14 cellular contexts compared by ENCODE assay signal in genomic region chr10:133235265-133235664, GRCh38. TPM values are rescaled to one million over a fixed set of nuclear protein-coding genes. Genes with fewer than 3 reads are reported as not detected.
DNase-seq lines count a peak whose midpoint lies in the region; ATAC-seq and TF ChIP-seq lines count a peak whose summit lies in the region.
"Had no signal": no experiment of that assay in that cellular context is flagged by ENCODE, and none has a peak within 500 bp of the region (broad histone marks: within the 10 kb centered on the region; RNA-seq: fewer than 3 reads in every experiment).

No MANE protein-coding gene starts in this region.

- ATAC-seq in activated CD4-positive, alpha-beta T cell treated with anti-CD3 and anti-CD28 coated beads for 36 hours: no peak
- ATAC-seq in WTC11 (no peak), HG02610 (IDR thresholded peaks at IDR 0.05; ENCODE audit: unreplicated experiment) (no peak), GM18909 (IDR thresholded peaks at IDR 0.05; ENCODE audit: poor library complexity, unreplicated experiment) (no peak)

- H4K20me1 ChIP-seq in hepatocyte (ENCODE audit: insufficient read depth, poor library complexity, severe bottlenecking): no peaks in the 10 kb centered on the region

- CTCF ChIA-PET in activated CD4-positive, alpha-beta T cell treated with anti-CD3 and anti-CD28 coated beads for 36 hours (lab: Charles Lee): no interaction called here
- CTCF ChIA-PET in activated CD4-positive, alpha-beta T cell treated with anti-CD3 and anti-CD28 coated beads, Interleukin-2, amount 10 ng/mL, durations not matched to agents 7 days and 5 days (lab: Charles Lee): interaction anchor here (0.5 kb wide), 1 partner anchor 20 kb away, joined by 3 read pairs; no protein-coding TSS in a partner anchor
- CTCF ChIA-PET in WTC11 (lab: Charles Lee): no interaction called here

- POLR2A ChIA-PET in activated CD4-positive, alpha-beta T cell treated with anti-CD3 and anti-CD28 coated beads for 36 hours (lab: Charles Lee): no interaction called here
- POLR2A ChIA-PET in activated CD4-positive, alpha-beta T cell treated with anti-CD3 and anti-CD28 coated beads, Interleukin-2, amount 10 ng/mL, durations not matched to agents 7 days and 5 days (lab: Charles Lee): no interaction called here
- POLR2A ChIA-PET in WTC11 (lab: Charles Lee): no interaction called here

- no peaks in the 10 kb centered on the region for H3K9me2 ChIP-seq in hepatocyte (replicated peaks; ENCODE audit: insufficient read depth)

- no peaks in the 10 kb centered on the region for H3K9me3 Mint-ChIP-seq in activated CD4-positive, alpha-beta T cell treated with anti-CD3 and anti-CD28 coated beads for 36 hours (ENCODE audit: low read depth)
- no peaks in the 10 kb centered on the region for H3K9me3 Mint-ChIP-seq in activated CD4-positive, alpha-beta T cell treated with anti-CD3 and anti-CD28 coated beads, Interleukin-2, amount 10 ng/mL, durations not matched to agents 7 days and 5 days
- no peaks in the 10 kb centered on the region for H3K9me3 Mint-ChIP-seq in WTC11

- H3K4me1 Mint-ChIP-seq in activated CD4-positive, alpha-beta T cell treated with anti-CD3 and anti-CD28 coated beads for 36 hours: peaks cover 8% of the 10 kb centered on the region
- H3K4me1 Mint-ChIP-seq in activated CD4-positive, alpha-beta T cell treated with anti-CD3 and anti-CD28 coated beads, Interleukin-2, amount 10 ng/mL, durations not matched to agents 7 days and 5 days: peaks cover 6% of the 10 kb centered on the region
- H3K4me1 Mint-ChIP-seq in WTC11: peaks cover 40% of the 10 kb centered on the region

- no peak overlapping the region for H2AFZ ChIP-seq in hepatocyte

- peak overlapping the region; percentile 82 for H3K4me2 ChIP-seq in hepatocyte

- H3K27me3 ChIP-seq in hepatocyte: peaks cover 84% of the 10 kb centered on the region

- no peaks in the 10 kb centered on the region for H3K36me3 ChIP-seq in hepatocyte (replicated peaks; ENCODE audit: insufficient read depth, low read depth)

- peaks cover 19% of the 10 kb centered on the region for H3K4me1 ChIP-seq in hepatocyte (ENCODE audit: insufficient read depth)

- H3K36me3 Mint-ChIP-seq in activated CD4-positive, alpha-beta T cell treated with anti-CD3 and anti-CD28 coated beads for 36 hours (ENCODE audit: low read depth): no peaks in the 10 kb centered on the region
- no peaks in the 10 kb centered on the region for H3K36me3 Mint-ChIP-seq in activated CD4-positive, alpha-beta T cell treated with anti-CD3 and anti-CD28 coated beads, Interleukin-2, amount 10 ng/mL, durations not matched to agents 7 days and 5 days (ENCODE audit: low read depth)
- H3K36me3 Mint-ChIP-seq in WTC11: peaks cover 4% of the 10 kb centered on the region

- TF ChIP-seq CTCF in WTC11 (IDR thresholded peaks at IDR 0.05): no peak
- no peak for TF ChIP-seq CTCF in hepatocyte (IDR thresholded peaks at IDR 0.05; ENCODE audit: poor library complexity)

- no peaks in the 10 kb centered on the region for H3K9me3 ChIP-seq in hepatocyte (ENCODE audit: low read depth)

- 13% methylated on average over 11 of the region's 39 CpGs for WGBS in hepatocyte (ENCODE audit: low lambda C conversion rate, missing lambda C conversion rate)

- peak; percentile 31 for DNase-seq in activated CD4-positive, alpha-beta T cell treated with anti-CD3 and anti-CD28 coated beads for 36 hours
- no peak for DNase-seq in activated CD4-positive, alpha-beta T cell treated with anti-CD3 and anti-CD28 coated beads, Interleukin-2, amount 10 ng/mL, durations not matched to agents 7 days and 5 days
- DNase-seq in WTC11 (ENCODE audit: low spot score) (no peak), hepatocyte (ENCODE audit: low spot score) (no peak), NCI-H2029 (lab: John Stamatoyannopoulos, UW) (no peak)
- DNase-seq: activated CD4-positive, CD25-positive, alpha-beta regulatory T cell; activated gamma-delta T cell treated with Interleukin-2 at 50 U/mL for 16 hours; DND-41; NCI-H1048; NCI-H526 treated with DMSO at 0.1 percent for 48 hours had no signal

- H3K27ac Mint-ChIP-seq in activated CD4-positive, alpha-beta T cell treated with anti-CD3 and anti-CD28 coated beads for 36 hours: no peak overlapping the region
- no peak overlapping the region for H3K27ac Mint-ChIP-seq in activated CD4-positive, alpha-beta T cell treated with anti-CD3 and anti-CD28 coated beads, Interleukin-2, amount 10 ng/mL, durations not matched to agents 7 days and 5 days
- H3K27ac Mint-ChIP-seq in WTC11: no peak overlapping the region

- no peak overlapping the region for H3K4me3 Mint-ChIP-seq in activated CD4-positive, alpha-beta T cell treated with anti-CD3 and anti-CD28 coated beads for 36 hours
- no peak overlapping the region for H3K4me3 Mint-ChIP-seq in activated CD4-positive, alpha-beta T cell treated with anti-CD3 and anti-CD28 coated beads, Interleukin-2, amount 10 ng/mL, durations not matched to agents 7 days and 5 days
- peak overlapping the region; percentile 60 for H3K4me3 Mint-ChIP-seq in WTC11

- intact Hi-C loops in activated CD4-positive, alpha-beta T cell treated with anti-CD3 and anti-CD28 coated beads for 36 hours (cut with DNase I, micrococcal nuclease): loop anchor here in 1 of 2 experiments (10.0 kb wide), 1 partner anchor 450 kb away; the partner anchor contains the start of gene NKX6-2

- H3K79me2 ChIP-seq in hepatocyte: no peaks in the 10 kb centered on the region

- H3K27ac ChIP-seq in hepatocyte: no peak overlapping the region
- peak overlapping the region in 13 of 21 experiments; percentile 23 to 74 (median 44) for H3K27ac ChIP-seq in skin epidermis

- peaks cover 38% of the 10 kb centered on the region for H3K27me3 Mint-ChIP-seq in activated CD4-positive, alpha-beta T cell treated with anti-CD3 and anti-CD28 coated beads for 36 hours
- peaks cover 56% of the 10 kb centered on the region for H3K27me3 Mint-ChIP-seq in activated CD4-positive, alpha-beta T cell treated with anti-CD3 and anti-CD28 coated beads, Interleukin-2, amount 10 ng/mL, durations not matched to agents 7 days and 5 days
- H3K27me3 Mint-ChIP-seq in WTC11 (ENCODE audit: low read depth): peaks cover 68% of the 10 kb centered on the region

- H3K4me3 ChIP-seq in hepatocyte (no peak overlapping the region), skin epidermis (peak overlapping the region in 6 of 7 experiments; percentile 5 to 27 (median 15))

TF ChIP-seq in WTC11, 78 proteins besides CTCF, POLR2A, EP300 and RAD21:
- TF ChIP-seq FOXP4 (CRISPR knock-in tag; IDR thresholded peaks at IDR 0.05) (no peak), SMAD3 (CRISPR knock-in tag; IDR thresholded peaks at IDR 0.05; ENCODE audit: borderline replicate concordance) (0 out of 2 replicates have a peak, but pooled peaks have one; percentile 22), MAX (CRISPR knock-in tag; IDR thresholded peaks at IDR 0.05) (peak; percentile 25; the same call in 1 of the 2 replicates)

RNA-seq across cellular contexts. Expression of gene VENTX, which starts 2.4 kb away (rescaled TPM):
- not detected for total RNA-seq in activated CD4-positive, alpha-beta T cell treated with anti-CD3 and anti-CD28 coated beads for 36 hours
- not detected for total RNA-seq in activated CD4-positive, alpha-beta T cell treated with anti-CD3 and anti-CD28 coated beads, Interleukin-2, amount 10 ng/mL, durations not matched to agents 7 days and 5 days
- total RNA-seq in WTC11 (2021): 21.5 to 28.0 TPM (median 22.5 TPM) in 3 replicates
- total RNA-seq in hepatocyte: not detected in 2 replicates
- not detected in 2 replicates for polyA plus RNA-seq in hepatocyte
- total RNA-seq: osteoblast had no signal

RNA-seq across cellular contexts. Expression of gene UTF1, which starts 5.2 kb away (rescaled TPM):
- not detected for total RNA-seq in activated CD4-positive, alpha-beta T cell treated with anti-CD3 and anti-CD28 coated beads for 36 hours
- total RNA-seq in activated CD4-positive, alpha-beta T cell treated with anti-CD3 and anti-CD28 coated beads, Interleukin-2, amount 10 ng/mL, durations not matched to agents 7 days and 5 days: not detected
- 140 to 196 TPM (median 143 TPM) in 3 replicates for total RNA-seq in WTC11 (2021)
- total RNA-seq in hepatocyte: not detected in 2 replicates
- not detected in 2 replicates for polyA plus RNA-seq in hepatocyte
- total RNA-seq: osteoblast had no signal

RNA-seq across cellular contexts. Expression of gene ADAM8, which starts 41.4 kb away (rescaled TPM):
- 100 to 1,000 TPM; 124 to 176 TPM for total RNA-seq in activated CD4-positive, alpha-beta T cell treated with anti-CD3 and anti-CD28 coated beads for 36 hours
- 100 to 1,000 TPM; 123 to 153 TPM for total RNA-seq in activated CD4-positive, alpha-beta T cell treated with anti-CD3 and anti-CD28 coated beads, Interleukin-2, amount 10 ng/mL, durations not matched to agents 7 days and 5 days
- 7.2 to 9.5 TPM (median 7.2 TPM) in 3 replicates for total RNA-seq in WTC11 (2021)
- total RNA-seq in hepatocyte: 1.9 and 5.1 TPM in 2 replicates
- polyA plus RNA-seq in hepatocyte: 3.0 and 5.4 TPM in 2 replicates

Comparison
In these comparisons a context has a peak if more than half of its experiments do, and no peak if none do; other contexts are left out.
1. RNA of gene VENTX, which starts 2.4 kb away (total RNA-seq): 21.5 to 28.0 TPM in WTC11; not detected in activated CD4-positive, alpha-beta T cell treated with anti-CD3 and anti-CD28 coated beads for 36 hours, not detected in activated CD4-positive, alpha-beta T cell treated with anti-CD3 and anti-CD28 coated beads, Interleukin-2, amount 10 ng/mL, durations not matched to agents 7 days and 5 days and not detected in hepatocyte; every median in the first group is over 10 times any median in the second.
2. RNA of gene UTF1, which starts 5.2 kb away (total RNA-seq): 140 to 196 TPM in WTC11; not detected in activated CD4-positive, alpha-beta T cell treated with anti-CD3 and anti-CD28 coated beads for 36 hours, not detected in activated CD4-positive, alpha-beta T cell treated with anti-CD3 and anti-CD28 coated beads, Interleukin-2, amount 10 ng/mL, durations not matched to agents 7 days and 5 days and not detected in hepatocyte; every median in the first group is over 100 times any median in the second.
3. RNA of gene ADAM8, which starts 41.4 kb away (total RNA-seq): 124 to 176 TPM in activated CD4-positive, alpha-beta T cell treated with anti-CD3 and anti-CD28 coated beads for 36 hours and 123 to 153 TPM in activated CD4-positive, alpha-beta T cell treated with anti-CD3 and anti-CD28 coated beads, Interleukin-2, amount 10 ng/mL, durations not matched to agents 7 days and 5 days; 7.2 to 9.5 TPM in WTC11 and 1.9 to 5.1 TPM in hepatocyte; every median in the first group is over 10 times any median in the second.